ENCODE assay signal across 13 cellular contexts in genomic region chr11:12434255-12434654, GRCh38. TPM values are rescaled to one million over a fixed set of nuclear protein-coding genes. Genes with fewer than 3 reads are reported as not detected.
DNase-seq lines count a peak whose midpoint lies in the region; TF ChIP-seq lines count a peak whose summit lies in the region.
"Had no signal": no experiment of that assay in that cellular context is flagged by ENCODE, and none has a peak within 500 bp of the region (broad histone marks: within the 10 kb centered on the region; RNA-seq: fewer than 3 reads in every experiment).

No MANE protein-coding gene starts in this region.

- peak; percentile 57 for DNase-seq in adipocyte (ENCODE audit: low read depth)
- DNase-seq in fibroblast of peridontal ligament (ENCODE audit: extremely low read depth): peak; percentile 36
- no peak for DNase-seq in osteoblast (ENCODE audit: insufficient read length, low spot score, missing footprints)
- DNase-seq in HUDEP-2 (lab: John Stamatoyannopoulos, UW; ENCODE audit: unreplicated experiment in 76 of 76): no peak
- no peak for DNase-seq in SHP77 (lab: John Stamatoyannopoulos, UW)
- no peak for DNase-seq in nucleus accumbens (lab: John Stamatoyannopoulos, UW)
- DNase-seq: activated CD4-positive, alpha-beta T cell treated with anti-CD3 and anti-CD28 coated beads, Interleukin-2, amount 50 U/mL, for 4 hours; activated naive CD4-positive, alpha-beta T cell treated with anti-CD3 and anti-CD28 coated beads for 36 hours; naive thymus-derived CD4-positive, alpha-beta T cell; NCI-H1092 treated with DMSO at 0.1 percent for 48 hours; stimulated activated CD4-positive, alpha-beta T cell treated with anti-CD3 and anti-CD28 coated beads, Interleukin-15, amount 100 ng/mL, for 24 hours; T-cell had no signal

- no peaks in the 10 kb centered on the region for H3K27me3 ChIP-seq in adipocyte (replicated peaks; ENCODE audit: control insufficient read depth, insufficient read depth, low read length)
- no peaks in the 10 kb centered on the region for H3K27me3 ChIP-seq in osteoblast (ENCODE audit: insufficient read depth, low read length)

- H4K20me1 ChIP-seq in osteoblast (ENCODE audit: insufficient read depth, low read length): peaks cover 35% of the 10 kb centered on the region

- peaks cover 15% of the 10 kb centered on the region for H3K36me3 ChIP-seq in adipocyte (ENCODE audit: control insufficient read depth, insufficient read depth, low read length, severe bottlenecking)
- peaks cover 10% of the 10 kb centered on the region for H3K36me3 ChIP-seq in osteoblast (ENCODE audit: insufficient read depth, low read length)
- no peaks in the 10 kb centered on the region for H3K36me3 ChIP-seq in urinary bladder (ENCODE audit: insufficient read depth)

- peaks cover 85% of the 10 kb centered on the region for H3K4me1 ChIP-seq in adipocyte (ENCODE audit: control insufficient read depth, insufficient read depth, low read length)
- peaks cover 44% of the 10 kb centered on the region for H3K4me1 ChIP-seq in osteoblast (ENCODE audit: insufficient read depth, low read length)
- H3K4me1 ChIP-seq in urinary bladder (ENCODE audit: insufficient read depth): no peaks in the 10 kb centered on the region

- H3K4me2 ChIP-seq in osteoblast (ENCODE audit: insufficient read depth, low read length): no peak overlapping the region

- peak overlapping the region; percentile 65 for H3K9ac ChIP-seq in adipocyte (ENCODE audit: low read length)

- H3K27ac ChIP-seq in osteoblast (ENCODE audit: low read depth, low read length) (peak overlapping the region; percentile 65), urinary bladder (ENCODE audit: low read depth) (peak overlapping the region; percentile 90)

- TF ChIP-seq CTCF in osteoblast (IDR thresholded peaks at IDR 0.05; ENCODE audit: extremely low read depth, low read depth, low read length): no peak

- H3K79me2 ChIP-seq in osteoblast (ENCODE audit: insufficient read depth, low read length): peaks cover 91% of the 10 kb centered on the region

- H3K9me3 ChIP-seq in adipocyte (ENCODE audit: control insufficient read depth, low read length) (no peaks in the 10 kb centered on the region), osteoblast (ENCODE audit: low read depth, low read length) (no peaks in the 10 kb centered on the region)

- H2AFZ ChIP-seq in osteoblast (ENCODE audit: low read length): no peak overlapping the region

- H3K4me3 ChIP-seq in adipocyte (ENCODE audit: low read length): peak overlapping the region; percentile 10
- H3K4me3 ChIP-seq in osteoblast (ENCODE audit: insufficient read depth, low read length): no peak overlapping the region
- H3K4me3 ChIP-seq in urinary bladder (ENCODE audit: low read depth, low read length): no peak overlapping the region

- WGBS in urinary bladder: 51% methylated on average over 5 of the region's 5 CpGs

RNA-seq across cellular contexts. Expression of gene PARVA, which starts 56.9 kb away (rescaled TPM):
- total RNA-seq in osteoblast (74.9 and 83.7 TPM in 2 replicates), urinary bladder (69.8 TPM)
- 128 TPM for polyA plus RNA-seq in urinary bladder

Comparison
In these comparisons a context has a peak if more than half of its experiments do, and no peak if none do; other contexts are left out.
1. DNase-seq: peak in adipocyte (single experiment) and fibroblast of peridontal ligament (single experiment); none in osteoblast (single experiment), HUDEP-2 (0 of 76), SHP77 (0 of 2) and nucleus accumbens (0 of 56).